Comparison of ENCODE assay signal across 15 cellular contexts in genomic region chr17:43845772-43846171, GRCh38. TPM values are rescaled to one million over a fixed set of nuclear protein-coding genes. Genes with fewer than 3 reads are reported as not detected.
DNase-seq lines count a peak whose midpoint lies in the region; ATAC-seq and TF ChIP-seq lines count a peak whose summit lies in the region.
"Had no signal": no experiment of that assay in that cellular context is flagged by ENCODE, and none has a peak within 500 bp of the region (broad histone marks: within the 10 kb centered on the region; RNA-seq: fewer than 3 reads in every experiment).

No MANE protein-coding gene starts in this region.

- H3K4me3 ChIP-seq in HCT116 (replicated peaks in 1 of 2; ENCODE audit: low read depth in 1 of 2, low read length in 2 of 2): no peak overlapping the region
- H3K4me3 ChIP-seq in SK-N-MC: no peak overlapping the region
- H3K4me3 ChIP-seq: GM23248, PC-9 had no signal

- H3K79me2 ChIP-seq in HCT116 (ENCODE audit: insufficient read depth, low read length): no peaks in the 10 kb centered on the region

- TF ChIP-seq RAD21 in HCT116 (IDR thresholded peaks at IDR 0.05; ENCODE audit: low read depth): no peak

- H3K36me3 ChIP-seq in HCT116 (ENCODE audit: control insufficient read depth in 1 of 2, insufficient read depth in 2 of 2, low read length in 2 of 2) (no peaks in the 10 kb centered on the region), SK-N-MC (ENCODE audit: insufficient read depth, low read length) (no peaks in the 10 kb centered on the region)
- H3K36me3 ChIP-seq: brain microvascular endothelial cell had no signal

- H4K20me1 ChIP-seq in HCT116 (ENCODE audit: insufficient read depth): no peaks in the 10 kb centered on the region

- no peak overlapping the region for H3K9ac ChIP-seq in HCT116 (ENCODE audit: low read length)
- H3K9ac ChIP-seq in SK-N-MC (ENCODE audit: insufficient read length): no peak overlapping the region
- H3K9ac ChIP-seq: GM23248 had no signal

- TF ChIP-seq POLR2A in HCT116 (IDR thresholded peaks at IDR 0.05; ENCODE audit: borderline replicate concordance, extremely low read depth, insufficient read depth, insufficient read length): no peak

- ATAC-seq in HCT116 (no peak), GM18861 (IDR thresholded peaks at IDR 0.05; ENCODE audit: unreplicated experiment) (no peak)

- peak overlapping the region; percentile 23; the same call in 1 of the 2 replicates for H3K4me2 ChIP-seq in HCT116 (ENCODE audit: low read length)
- H3K4me2 ChIP-seq: PC-9 had no signal

- no peaks in the 10 kb centered on the region for H3K27me3 ChIP-seq in HCT116 (ENCODE audit: insufficient read depth, low read length)
- H3K27me3 ChIP-seq: brain microvascular endothelial cell had no signal

- POLR2A ChIA-PET in HCT116 (lab: Charles Lee): no interaction called here

- intact Hi-C loops in HCT116 (cut with micrococcal nuclease): loop anchor here (1.0 to 10.0 kb wide), 3 partner anchors 12 to 151 kb away; partner anchors contain the start of gene MPP3
- intact Hi-C loops in posterior vena cava (cut with DNase I): loop anchor here in 1 of 2 donors (10.0 kb wide), 1 partner anchor 151 kb away; no protein-coding TSS in a partner anchor

- no peak overlapping the region for H3K27ac ChIP-seq in HCT116 (ENCODE audit: low read depth, low read length)
- 0 out of 2 replicates have a peak overlapping the region, but pooled peaks have one; percentile 21 for H3K27ac ChIP-seq in SK-N-MC
- H3K27ac ChIP-seq: brain microvascular endothelial cell, GM23248, PC-9 had no signal

- H2AFZ ChIP-seq in HCT116 (ENCODE audit: low read depth, low read length, poor library complexity, severe bottlenecking): peak overlapping the region; percentile 92
- H2AFZ ChIP-seq: GM23248, PC-9 had no signal

- H3K9me3 ChIP-seq in HCT116 (ENCODE audit: control insufficient read depth in 1 of 2, insufficient read depth in 1 of 2, low read depth in 1 of 2, low read length in 2 of 2) (no peaks in the 10 kb centered on the region), SK-N-MC (ENCODE audit: low read depth, low read length) (no peaks in the 10 kb centered on the region)

- H3K9me2 ChIP-seq in HCT116 (ENCODE audit: insufficient read depth): no peaks in the 10 kb centered on the region

- TF ChIP-seq CTCF in HCT116 (IDR thresholded peaks at IDR 0.05 in 2 of 3, conservative IDR thresholded peaks at IDR 0.05 in 1 of 3; ENCODE audit: borderline replicate concordance in 1 of 3, insufficient read depth in 1 of 3, low read depth in 2 of 3, low read length in 2 of 3): no peak

- DNase-seq in HCT116 (ENCODE audit: low read depth, low spot score) (no peak), SK-N-MC (ENCODE audit: low read depth, low spot score) (no peak), kidney glomerular epithelial cell (lab: John Stamatoyannopoulos, UW) (peak; percentile 50), posterior vena cava (ENCODE audit: low spot score) (peak; percentile 32), NCI-H1105 treated with DMSO at 0.1 percent for 48 hours (lab: John Stamatoyannopoulos, UW) (no peak), NCI-H446 treated with DMSO at 0.1 percent for 48 hours (lab: John Stamatoyannopoulos, UW) (no peak)

- BruUV-seq in HCT116 (replicated peaks; lab: Mats Ljungman, UMichigan): no TSS peak

- CTCF ChIA-PET in HCT116 (lab: Charles Lee): interaction anchor here (0.7 to 2.1 kb wide), 22 partner anchors 10 to 157 kb away, joined by 3 to 15 read pairs (median 5); partner anchors contain the start of genes DUSP3 and MPP3

- RAD21 ChIA-PET in HCT116 (lab: Charles Lee; ENCODE audit: low non-redundant PET in 1 of 2, low total read pairs in 2 of 2, uncharacterized antibody in 2 of 2, unreplicated experiment in 2 of 2): interaction anchor here in 1 of 2 experiments (0.5 kb wide), 1 partner anchor 200 kb away, joined by 3 read pairs; no protein-coding TSS in a partner anchor

- H3K4me1 ChIP-seq in HCT116 (ENCODE audit: control insufficient read depth in 1 of 2, insufficient read depth in 2 of 2, low read length in 2 of 2): peaks cover 23 to 29% of the 10 kb centered on the region in 2 experiments

TF ChIP-seq in HCT116, 20 proteins besides CTCF, POLR2A, EP300 and RAD21:
- TF ChIP-seq ZFX (IDR thresholded peaks at IDR 0.05) (no peak), SP1 (IDR thresholded peaks at IDR 0.05; ENCODE audit: low read depth) (no peak), FOSL1 (IDR thresholded peaks at IDR 0.05; ENCODE audit: low read depth) (no peak), POLR2AphosphoS5 (IDR thresholded peaks at IDR 0.05; ENCODE audit: low read depth, low read length) (no peak), MAX (IDR thresholded peaks at IDR 0.05) (no peak), ATF3 (IDR thresholded peaks at IDR 0.05) (no peak), CBX3 (IDR thresholded peaks at IDR 0.05; ENCODE audit: low read depth) (no peak), EZH2phosphoT487 (IDR thresholded peaks at IDR 0.05; ENCODE audit: borderline replicate concordance) (no peak), REST (IDR thresholded peaks at IDR 0.05; ENCODE audit: low read depth) (no peak), EZH2 (IDR thresholded peaks at IDR 0.05) (no peak), SIN3A (IDR thresholded peaks at IDR 0.05; ENCODE audit: low read depth) (no peak), CEBPB (IDR thresholded peaks at IDR 0.05; ENCODE audit: low read depth) (no peak), TCF7L2 (IDR thresholded peaks at IDR 0.05; ENCODE audit: borderline replicate concordance, extremely low read depth, insufficient read depth, insufficient read length) (no peak), ZNF274 (IDR thresholded peaks at IDR 0.05; ENCODE audit: low read depth, low read length) (no peak), JUND (IDR thresholded peaks at IDR 0.05) (no peak), YY1 (IDR thresholded peaks at IDR 0.05; ENCODE audit: extremely low read depth, insufficient replicate concordance, low read depth, low read length) (no peak), ELF1 (IDR thresholded peaks at IDR 0.05; ENCODE audit: borderline replicate concordance, low read depth) (no peak), ZBTB33 (IDR thresholded peaks at IDR 0.05; ENCODE audit: extremely low read depth, insufficient replicate concordance, low read length) (no peak), EGR1 (IDR thresholded peaks at IDR 0.05; ENCODE audit: low read depth) (no peak), SRF (IDR thresholded peaks at IDR 0.05; ENCODE audit: low read depth) (no peak)

RNA-seq across cellular contexts. Expression of gene CD300LG, which starts 1.2 kb away (rescaled TPM):
- not detected for total RNA-seq in HCT116 (2021; ENCODE audit: unreplicated experiment)
- polyA plus RNA-seq in HCT116 (2012): not detected in 2 replicates
- 1 to 10 TPM; 3.5 to 5.1 TPM for total RNA-seq in posterior vena cava
- total RNA-seq: activated CD8-positive, alpha-beta memory T cell treated with anti-CD3 and anti-CD28 coated beads, Interleukin-2, amount 10 ng/mL, durations not matched to agents 7 days and 5 days; CD4-positive, CD25-positive, alpha-beta regulatory T cell; GM23248; LHCN-M2; occipital lobe; PC-9; WTC11 had no signal
- polyA plus RNA-seq: CD4-positive, CD25-positive, alpha-beta regulatory T cell; GM23248 had no signal

RNA-seq across cellular contexts. Expression of gene MPP3, which starts 12.8 kb away (rescaled TPM):
- total RNA-seq in HCT116 (2021; ENCODE audit: unreplicated experiment): 19.5 TPM
- polyA plus RNA-seq in HCT116 (2012): 11.0 and 12.3 TPM in 2 replicates
- total RNA-seq in posterior vena cava: 10 to 100 TPM in 1 of 2 donors, 1 to 10 TPM in 1; 8.5 to 10.2 TPM
- total RNA-seq: activated CD8-positive, alpha-beta memory T cell treated with anti-CD3 and anti-CD28 coated beads, Interleukin-2, amount 10 ng/mL, durations not matched to agents 7 days and 5 days; CD4-positive, CD25-positive, alpha-beta regulatory T cell had no signal
- polyA plus RNA-seq: CD4-positive, CD25-positive, alpha-beta regulatory T cell had no signal

Comparison
In these comparisons a context has a peak if more than half of its experiments do, and no peak if none do; other contexts are left out.
1. DNase-seq: peak in kidney glomerular epithelial cell (single experiment) and posterior vena cava (single experiment); none in HCT116 (single experiment), SK-N-MC (single experiment), NCI-H1105 treated with DMSO at 0.1 percent for 48 hours (single experiment) and NCI-H446 treated with DMSO at 0.1 percent for 48 hours (single experiment).